8 cellular contexts compared by ENCODE assay signal in genomic region chr21:33196956-33197374, GRCh38. TPM values are rescaled to one million over a fixed set of nuclear protein-coding genes. Genes with fewer than 3 reads are reported as not detected.
DNase-seq lines count a peak whose midpoint lies in the region; ATAC-seq and TF ChIP-seq lines count a peak whose summit lies in the region.

No MANE protein-coding gene starts in this region.

- H3K27me3 ChIP-seq in Peyer's patch (no peaks in the 10 kb centered on the region), aorta (ENCODE audit: control insufficient read depth in 1 of 2, insufficient read depth in 2 of 2, low read length in 1 of 2) (no peaks in the 10 kb centered on the region)

- intact Hi-C loops in aorta (cut with DNase I), result loop anchor here (5.0 to 10.0 kb wide), 2 partner anchors 252 to 365 kb away; no protein-coding TSS in a partner anchor

- H3K4me3 ChIP-seq in Peyer's patch (no peak overlapping the region), aorta (ENCODE audit: low read length in 2 of 2) (no peak overlapping the region)

- no peak overlapping the region for H3K4me3 Mint-ChIP-seq in activated T-helper 17 cell treated with anti-CD3 and anti-CD28 coated beads, Interleukin-2, amount 50 U/mL, for 72 hours

- in situ Hi-C loops in KBM-7 (cut with MboI; ENCODE audit: low pct_unique_long_range_greater_than_20kb, low sequenced_read_pairs), result loop anchor here (25.0 kb wide), 1 partner anchor 535 kb away; no protein-coding TSS in a partner anchor

- H3K9me3 ChIP-seq in Peyer's patch (no peaks in the 10 kb centered on the region), aorta (ENCODE audit: control insufficient read depth, low read length) (no peaks in the 10 kb centered on the region)

- no peak for TF ChIP-seq POLR2A in Peyer's patch (IDR thresholded peaks at IDR 0.05)

- H3K36me3 ChIP-seq in Peyer's patch (no peaks in the 10 kb centered on the region), aorta (ENCODE audit: control insufficient read depth in 1 of 2, insufficient read depth in 2 of 2, low read length in 1 of 2) (no peaks in the 10 kb centered on the region)

- TF ChIP-seq CTCF in Peyer's patch (IDR thresholded peaks at IDR 0.05) (peak; percentile 69 to 87 (median 82)), omental fat pad (IDR thresholded peaks at IDR 0.05) (peak in 1 of 3 donors; percentile 64)

- no peaks in the 10 kb centered on the region for H3K9me3 Mint-ChIP-seq in activated T-helper 17 cell treated with anti-CD3 and anti-CD28 coated beads, Interleukin-2, amount 50 U/mL, for 72 hours

- DNase-seq in DMS 273 treated with DMSO at 0.1 percent for 48 hours (lab: John Stamatoyannopoulos, UW), result peak; percentile 15
- peak; percentile 72 for DNase-seq in KBM-7
- peak; percentile 53 to 86 (median 61) for DNase-seq in Peyer's patch
- peak; percentile 44 for DNase-seq in glomerular endothelial cell (ENCODE audit: extremely low read depth, low read depth, low spot score)
- DNase-seq in omental fat pad (ENCODE audit: low spot score), result no peak
- peak in 1 of 2 donors; percentile 60 for DNase-seq in aorta

- 8 to 10% methylated on average over 13 of the region's 13 CpGs for WGBS in aorta, 2 donors

- no peak overlapping the region for H3K27ac Mint-ChIP-seq in activated T-helper 17 cell treated with anti-CD3 and anti-CD28 coated beads, Interleukin-2, amount 50 U/mL, for 72 hours

- ATAC-seq in activated T-helper 17 cell treated with anti-CD3 and anti-CD28 coated beads, Interleukin-2, amount 50 U/mL, for 72 hours (replicated peaks), result peak; percentile 64
- peak; percentile 72 for ATAC-seq in omental fat pad (ENCODE audit: low FRiP score)
- peak; percentile 70 for ATAC-seq in aorta (ENCODE audit: low FRiP score)
- no peak for ATAC-seq in GM19035 (IDR thresholded peaks at IDR 0.05; ENCODE audit: unreplicated experiment)

- H3K4me1 ChIP-seq in Peyer's patch, result peaks cover 0 to 17% (median 0%) of the 10 kb centered on the region in 4 donors
- H3K4me1 ChIP-seq in aorta (ENCODE audit: control insufficient read depth in 1 of 2, insufficient read depth in 2 of 2, low read length in 2 of 2), result no peaks in the 10 kb centered on the region

- no peaks in the 10 kb centered on the region for H3K27me3 Mint-ChIP-seq in activated T-helper 17 cell treated with anti-CD3 and anti-CD28 coated beads, Interleukin-2, amount 50 U/mL, for 72 hours

- H3K27ac ChIP-seq in Peyer's patch (peak overlapping the region in 1 of 4 donors; percentile 43), aorta (ENCODE audit: low read depth in 1 of 2, low read length in 2 of 2) (no peak overlapping the region)

- no peaks in the 10 kb centered on the region for H3K36me3 Mint-ChIP-seq in activated T-helper 17 cell treated with anti-CD3 and anti-CD28 coated beads, Interleukin-2, amount 50 U/mL, for 72 hours (ENCODE audit: low read depth)

- H3K4me1 Mint-ChIP-seq in activated T-helper 17 cell treated with anti-CD3 and anti-CD28 coated beads, Interleukin-2, amount 50 U/mL, for 72 hours, result peaks cover 5% of the 10 kb centered on the region

RNA-seq across cellular contexts. Expression of gene IFNAR2, which starts 32.8 kb away (rescaled TPM):
- total RNA-seq in Peyer's patch (10 to 100 TPM in 2 of 4 donors, 1 to 10 TPM in 2; 6.6 to 13.2 (median 9.7) TPM), glomerular endothelial cell (19.5 and 20.3 TPM in 2 replicates), omental fat pad (10 to 100 TPM; 13.5 to 32.9 (median 26.2) TPM), aorta (10 to 100 TPM; 33.0 to 45.1 TPM)
- 10 to 100 TPM; 34.6 to 35.4 TPM for total RNA-seq in activated T-helper 17 cell treated with anti-CD3 and anti-CD28 coated beads, Interleukin-2, amount 50 U/mL, for 72 hours
- 10 to 100 TPM; 16.8 to 23.1 TPM for polyA plus RNA-seq in aorta
